ENCODE assay signal across 28 cellular contexts in the genomic region with DNA sequence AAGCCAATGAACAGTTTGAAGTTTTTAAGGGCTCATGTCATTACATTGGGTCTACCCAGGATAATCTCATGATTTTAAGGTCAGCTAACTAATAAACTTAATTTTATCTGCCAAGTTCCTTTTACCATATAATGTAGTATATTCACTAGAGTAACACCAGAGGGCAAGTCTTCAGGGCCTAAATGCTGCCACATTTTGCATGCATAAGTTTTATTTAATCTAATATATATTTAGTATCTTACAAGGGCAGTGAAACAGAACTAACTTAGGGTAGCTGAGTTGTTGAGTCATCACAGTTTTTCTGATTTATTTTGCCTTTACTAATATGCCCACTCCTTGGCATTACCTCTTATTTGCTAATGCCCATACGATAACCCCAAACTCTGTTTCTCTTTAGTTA.
"Had no signal": no experiment of that assay in that cellular context is flagged by ENCODE, and none has a peak within 500 bp of the region (broad histone marks: within the 10 kb centered on the region; RNA-seq: fewer than 3 reads in every experiment).

No MANE protein-coding gene starts in this region.

- DNase-seq: nephron progenitor cell; occipital lobe; ovary; posterior cingulate gyrus; psoas muscle; right cardiac atrium; right lobe of liver; sigmoid colon; small intestine; stimulated activated CD4-positive, alpha-beta T cell treated with anti-CD3 and anti-CD28 coated beads, Interleukin-15, amount 100 ng/mL, for 24 hours; stimulated activated CD4-positive, alpha-beta T cell treated with anti-CD3 and anti-CD28 coated beads, Interleukin-2, amount 100 ng/mL, for 24 hours; stimulated activated CD4-positive, alpha-beta T cell treated with anti-CD3 and anti-CD28 coated beads, Interleukin-2, amount 100 ng/mL, for 48 hours; stimulated activated CD4-positive, alpha-beta T cell treated with anti-CD3 and anti-CD28 coated beads, Interleukin-4, amount 100 ng/mL, for 24 hours; stimulated activated naive B cell treated with anti-CD40 and anti-IgM and Interleukin-4, amounts not matched to agents 10 μg/mL and 1 μg/mL and 100 μg/mL, for 72 hours; stimulated activated naive CD4-positive, alpha-beta T cell treated with Interleukin-2 at 50 U/mL for 16 hours; stomach; thyroid gland; trophoblast cell; upper lobe of left lung had no signal

- H3K36me3 ChIP-seq: ovary, right lobe of liver, sigmoid colon, stomach, thoracic aorta, thyroid gland, upper lobe of left lung, vagina had no signal

- H3K4me1 Mint-ChIP-seq: neural crest cell had no signal

- H2AFZ ChIP-seq: parathyroid adenoma had no signal

- ATAC-seq: natural killer cell treated with Interleukin-12 subunit alpha and Interleukin-12 subunit beta and Interleukin-15 and Interleukin-18, amount 100 ng/mL, for 72 hours; psoas muscle; right cardiac atrium; right lobe of liver; stimulated activated effector memory CD8-positive, alpha-beta T cell treated with anti-CD3 and anti-CD28 coated beads, Interleukin-12 subunit alpha, Interleukin-12 subunit beta, amount 100 ng/mL, for 72 hours; stimulated activated naive B cell treated with anti-CD40 and anti-IgM and Interleukin-4, amounts not matched to agents 10 μg/mL and 1 μg/mL and 100 μg/mL, for 72 hours had no signal

- H3K36me3 Mint-ChIP-seq: natural killer cell treated with Interleukin-12 subunit alpha and Interleukin-12 subunit beta and Interleukin-15 and Interleukin-18, amount 100 ng/mL, for 72 hours; stimulated activated effector memory CD8-positive, alpha-beta T cell treated with anti-CD3 and anti-CD28 coated beads, Interleukin-12 subunit alpha, Interleukin-12 subunit beta, amount 100 ng/mL, for 72 hours had no signal

- H3K27ac ChIP-seq: ovary, parathyroid adenoma, psoas muscle, right lobe of liver, sigmoid colon, stomach, thoracic aorta, thyroid gland, tibial nerve, upper lobe of left lung, vagina had no signal

- H3K27me3 Mint-ChIP-seq: natural killer cell treated with Interleukin-12 subunit alpha and Interleukin-12 subunit beta and Interleukin-15 and Interleukin-18, amount 100 ng/mL, for 72 hours; progenitor cell of endocrine pancreas; stimulated activated naive B cell treated with anti-CD40 and anti-IgM and Interleukin-4, amounts not matched to agents 10 μg/mL and 1 μg/mL and 100 μg/mL, for 72 hours; stimulated activated naive CD8-positive, alpha-beta T cell treated with anti-CD3 and anti-CD28 coated beads, Interleukin-15, Interleukin-2, amounts not matched to agents 100 ng/mL and 50 ng/mL, for 24 hours had no signal

- H3K9me3 ChIP-seq: ovary, psoas muscle, right lobe of liver, sigmoid colon, thoracic aorta, thyroid gland, upper lobe of left lung, vagina had no signal

- H3K4me1 ChIP-seq: parathyroid adenoma, right lobe of liver, thyroid gland, tibial nerve, vagina had no signal

- H3K9me3 Mint-ChIP-seq: natural killer cell treated with Interleukin-12 subunit alpha and Interleukin-12 subunit beta and Interleukin-15 and Interleukin-18, amount 100 ng/mL, for 72 hours; stimulated activated effector memory CD8-positive, alpha-beta T cell treated with anti-CD3 and anti-CD28 coated beads, Interleukin-12 subunit alpha, Interleukin-12 subunit beta, amount 100 ng/mL, for 72 hours; stimulated activated naive B cell treated with anti-CD40 and anti-IgM and Interleukin-4, amounts not matched to agents 10 μg/mL and 1 μg/mL and 100 μg/mL, for 72 hours; stimulated activated naive CD8-positive, alpha-beta T cell treated with anti-CD3 and anti-CD28 coated beads, Interleukin-15, Interleukin-2, amounts not matched to agents 100 ng/mL and 50 ng/mL, for 24 hours had no signal

- H3K9ac ChIP-seq: parathyroid adenoma had no signal

- H3K4me3 Mint-ChIP-seq: natural killer cell treated with Interleukin-12 subunit alpha and Interleukin-12 subunit beta and Interleukin-15 and Interleukin-18, amount 100 ng/mL, for 72 hours; nephron progenitor cell; neural crest cell; stimulated activated effector memory CD8-positive, alpha-beta T cell treated with anti-CD3 and anti-CD28 coated beads, Interleukin-12 subunit alpha, Interleukin-12 subunit beta, amount 100 ng/mL, for 72 hours; stimulated activated naive B cell treated with anti-CD40 and anti-IgM and Interleukin-4, amounts not matched to agents 10 μg/mL and 1 μg/mL and 100 μg/mL, for 72 hours; stimulated activated naive CD8-positive, alpha-beta T cell treated with anti-CD3 and anti-CD28 coated beads, Interleukin-15, Interleukin-2, amounts not matched to agents 100 ng/mL and 50 ng/mL, for 24 hours had no signal

- H3K27me3 ChIP-seq: ovary, right lobe of liver, sigmoid colon, stomach, thyroid gland, tibial nerve, upper lobe of left lung, vagina had no signal

- H3K27ac Mint-ChIP-seq: stimulated activated effector memory CD8-positive, alpha-beta T cell treated with anti-CD3 and anti-CD28 coated beads, Interleukin-12 subunit alpha, Interleukin-12 subunit beta, amount 100 ng/mL, for 72 hours; stimulated activated naive B cell treated with anti-CD40 and anti-IgM and Interleukin-4, amounts not matched to agents 10 μg/mL and 1 μg/mL and 100 μg/mL, for 72 hours; stimulated activated naive CD8-positive, alpha-beta T cell treated with anti-CD3 and anti-CD28 coated beads, Interleukin-15, Interleukin-2, amounts not matched to agents 100 ng/mL and 50 ng/mL, for 24 hours had no signal

- H3K4me3 ChIP-seq: ovary, psoas muscle, right lobe of liver, sigmoid colon, stomach, thoracic aorta, thyroid gland, tibial nerve, upper lobe of left lung, vagina had no signal
